ENCODE assay signal across 1 cellular context in genomic region chr13:75549262-75550158, GRCh38.
TF ChIP-seq lines count a peak whose summit lies in the region.

Gene UCHL3 (plus strand): TSS chr13:75549791. CDS start chr13:75549821, 30 bp downstream.

TF ChIP-seq in K562, 482 proteins besides CTCF, POLR2A, EP300 and RAD21 (continued from another document and continues in another):
- TF ChIP-seq USF2 (CRISPR knock-in tag; IDR thresholded peaks at IDR 0.05) (0 out of 2 replicates have a peak, but pooled peaks have one; percentile 2), MBD2 (IDR thresholded peaks at IDR 0.05; ENCODE audit: borderline replicate concordance, low read depth) (peak; percentile 93), ESRRA (IDR thresholded peaks at IDR 0.05; ENCODE audit: borderline replicate concordance, low read depth) (no peak), ZZZ3 (IDR thresholded peaks at IDR 0.05) (no peak), SUPT5H (IDR thresholded peaks at IDR 0.05) (peak; percentile 63), GABPB1 (CRISPR knock-in tag; IDR thresholded peaks at IDR 0.05) (peak; percentile 25; the same call in 1 of the 2 replicates), TAF1 (IDR thresholded peaks at IDR 0.05; ENCODE audit: control insufficient read depth, extremely low read depth, insufficient read depth, low read length, severe bottlenecking) (peak; percentile 15), SRF (CRISPR knock-in tag; IDR thresholded peaks at IDR 0.05) (no peak), ATF1 (CRISPR knock-in tag; IDR thresholded peaks at IDR 0.05) (no peak), ATF1 (tag; IDR thresholded peaks at IDR 0.05) (peak; percentile 54), STAT5A (IDR thresholded peaks at IDR 0.05; ENCODE audit: borderline replicate concordance, low read length) (no peak), YY1 (IDR thresholded peaks at IDR 0.05; ENCODE audit: borderline replicate concordance in 1 of 3, control insufficient read depth in 1 of 3, extremely low read depth in 1 of 3, insufficient read depth in 3 of 3, insufficient read length in 1 of 3, insufficient replicate concordance in 2 of 3, low read depth in 1 of 3, low read length in 2 of 3) (peak in 2 of 3 experiments; percentile 57 to 63), RB1 (IDR thresholded peaks at IDR 0.05; ENCODE audit: low read depth) (peak; percentile 55; the same call in 1 of the 2 replicates), NONO (IDR thresholded peaks at IDR 0.05; ENCODE audit: low read depth in 2 of 2, low read length in 1 of 2) (peak; percentile 20 to 99; a peak in 2 of 4 replicates), EGR1 (conservative IDR thresholded peaks at IDR 0.05) (peak; percentile 99), ETV1 (tag; conservative IDR thresholded peaks at IDR 0.05; ENCODE audit: low read depth) (peak; percentile 46; the same call in 1 of the 2 replicates), ZNF395 (CRISPR knock-in tag; IDR thresholded peaks at IDR 0.05) (peak; percentile 48; the same call in 1 of the 2 replicates), BCLAF1 (IDR thresholded peaks at IDR 0.05; ENCODE audit: borderline replicate concordance in 1 of 2, control insufficient read depth in 1 of 2, low read depth in 2 of 2, low read length in 1 of 2) (peak in 1 of 2 experiments; percentile 93; a peak in 2 of 4 replicates), MGA (IDR thresholded peaks at IDR 0.05) (peak; percentile 81), AFF4 (CRISPR knock-in tag; IDR thresholded peaks at IDR 0.05) (0 out of 2 replicates have a peak, but pooled peaks have one; percentile 42), EP400 (IDR thresholded peaks at IDR 0.05) (peak; percentile 90), CREB3L1 (IDR thresholded peaks at IDR 0.05; ENCODE audit: borderline replicate concordance, low read depth) (peak; percentile 17; the same call in 1 of the 2 replicates), NFRKB (IDR thresholded peaks at IDR 0.05; ENCODE audit: low read depth) (no peak), TFAP4 (CRISPR knock-in tag; IDR thresholded peaks at IDR 0.05; ENCODE audit: borderline replicate concordance) (peak; percentile 87), SMARCE1 (IDR thresholded peaks at IDR 0.05) (no peak)
